7 cellular contexts compared by ENCODE assay signal in genomic region chr1:115779075-115779474, GRCh38. TPM values are rescaled to one million over a fixed set of nuclear protein-coding genes. Genes with fewer than 3 reads are reported as not detected.
"Had no signal": no experiment of that assay in that cellular context is flagged by ENCODE, and none has a peak within 500 bp of the region (broad histone marks: within the 10 kb centered on the region; RNA-seq: fewer than 3 reads in every experiment).

No MANE protein-coding gene starts in this region.

RNA-seq across cellular contexts. Expression of gene CASQ2, which starts 10.6 kb away (rescaled TPM):
- total RNA-seq: hepatocyte; kidney epithelial cell; lung microvascular endothelial cell; mammary epithelial cell; mononuclear cell; naive thymus-derived CD4-positive, alpha-beta T cell had no signal
- polyA plus RNA-seq: hepatocyte; immature natural killer cell; mammary epithelial cell; naive thymus-derived CD4-positive, alpha-beta T cell had no signal
